Comparison of ENCODE assay signal across 1 cellular context in the genomic region with DNA sequence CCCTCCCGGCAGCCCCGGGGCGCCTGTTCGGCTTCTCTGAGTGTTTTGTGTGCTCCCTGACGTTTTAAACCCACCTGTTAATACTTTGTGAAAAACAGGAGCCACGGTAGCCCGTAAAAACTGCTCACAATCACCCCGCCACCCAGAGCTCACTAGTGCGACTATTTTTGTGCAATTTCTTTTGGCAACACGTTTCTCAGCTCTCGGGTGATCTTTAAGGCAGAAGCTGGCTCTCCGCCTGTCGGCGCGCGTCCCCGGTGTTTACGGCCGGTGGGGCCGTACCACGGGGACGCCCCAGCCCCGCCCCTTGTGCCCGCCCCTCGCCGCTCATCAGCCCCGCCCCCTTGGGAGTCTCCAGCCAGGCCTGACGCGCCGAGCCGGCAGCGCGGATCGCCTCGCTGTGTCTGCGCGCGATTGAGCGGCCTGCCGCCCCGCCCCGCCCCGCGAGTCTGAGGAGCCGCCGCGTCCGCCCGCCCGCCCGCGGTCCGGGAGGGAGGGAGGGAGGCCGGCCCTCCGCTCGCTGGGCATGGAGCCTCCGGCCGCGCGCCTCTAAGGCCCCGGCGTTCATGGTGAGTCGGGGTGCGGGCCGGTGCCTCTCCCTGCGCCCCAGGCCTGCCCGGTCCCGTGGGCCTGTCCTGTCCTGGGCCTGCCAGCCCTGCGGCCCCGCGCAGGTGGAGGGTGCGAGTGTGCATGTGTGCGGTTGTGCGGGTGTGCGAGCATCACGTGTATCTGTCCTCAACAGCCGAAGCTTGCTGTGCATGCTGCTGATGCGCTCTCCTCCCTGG.
TF ChIP-seq lines count a peak whose summit lies in the region.

No MANE protein-coding gene starts in this region.

TF ChIP-seq in HepG2, 621 proteins besides CTCF, POLR2A, EP300 and RAD21 (continued from another document and continues in another):
- peak; percentile 38; the same call in 1 of the 2 replicates for TF ChIP-seq ZMAT3 (CRISPR knock-in tag; conservative IDR thresholded peaks at IDR 0.05)
- TF ChIP-seq ADNP (CRISPR knock-in tag; IDR thresholded peaks at IDR 0.05) = no peak
- TF ChIP-seq, protein P1, sequence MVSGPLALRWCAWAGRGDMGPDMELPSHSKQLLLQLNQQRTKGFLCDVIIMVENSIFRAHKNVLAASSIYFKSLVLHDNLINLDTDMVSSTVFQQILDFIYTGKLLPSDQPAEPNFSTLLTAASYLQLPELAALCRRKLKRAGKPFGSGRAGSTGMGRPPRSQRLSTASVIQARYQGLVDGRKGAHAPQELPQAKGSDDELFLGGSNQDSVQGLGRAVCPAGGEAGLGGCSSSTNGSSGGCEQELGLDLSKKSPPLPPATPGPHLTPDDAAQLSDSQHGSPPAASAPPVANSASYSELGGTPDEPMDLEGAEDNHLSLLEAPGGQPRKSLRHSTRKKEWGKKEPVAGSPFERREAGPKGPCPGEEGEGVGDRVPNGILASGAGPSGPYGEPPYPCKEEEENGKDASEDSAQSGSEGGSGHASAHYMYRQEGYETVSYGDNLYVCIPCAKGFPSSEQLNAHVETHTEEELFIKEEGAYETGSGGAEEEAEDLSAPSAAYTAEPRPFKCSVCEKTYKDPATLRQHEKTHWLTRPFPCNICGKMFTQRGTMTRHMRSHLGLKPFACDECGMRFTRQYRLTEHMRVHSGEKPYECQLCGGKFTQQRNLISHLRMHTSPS (CRISPR knock-in tag; IDR thresholded peaks at IDR 0.05; ENCODE audit: low read depth) = no peak
- TF ChIP-seq, protein P2, sequence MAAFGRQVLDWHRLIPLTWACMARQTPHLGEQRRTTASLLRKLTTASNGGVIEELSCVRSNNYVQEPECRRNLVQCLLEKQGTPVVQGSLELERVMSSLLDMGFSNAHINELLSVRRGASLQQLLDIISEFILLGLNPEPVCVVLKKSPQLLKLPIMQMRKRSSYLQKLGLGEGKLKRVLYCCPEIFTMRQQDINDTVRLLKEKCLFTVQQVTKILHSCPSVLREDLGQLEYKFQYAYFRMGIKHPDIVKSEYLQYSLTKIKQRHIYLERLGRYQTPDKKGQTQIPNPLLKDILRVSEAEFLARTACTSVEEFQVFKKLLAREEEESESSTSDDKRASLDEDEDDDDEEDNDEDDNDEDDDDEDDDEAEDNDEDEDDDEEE (CRISPR knock-in tag; IDR thresholded peaks at IDR 0.05) = 0 out of 2 replicates have a peak, but pooled peaks have one; percentile 20
- TF ChIP-seq ZSCAN29 (CRISPR knock-in tag; conservative IDR thresholded peaks at IDR 0.05) = no peak
- TF ChIP-seq ZNF780A (CRISPR knock-in tag; IDR thresholded peaks at IDR 0.05) = no peak
- TF ChIP-seq KAT2B (IDR thresholded peaks at IDR 0.05; ENCODE audit: borderline replicate concordance, low read depth, low read length) = no peak
- no peak for TF ChIP-seq CENPT (CRISPR knock-in tag; IDR thresholded peaks at IDR 0.05; ENCODE audit: low read depth)
- no peak for TF ChIP-seq ZZZ3 (CRISPR knock-in tag; IDR thresholded peaks at IDR 0.05; ENCODE audit: borderline replicate concordance)
- TF ChIP-seq, protein P3, sequence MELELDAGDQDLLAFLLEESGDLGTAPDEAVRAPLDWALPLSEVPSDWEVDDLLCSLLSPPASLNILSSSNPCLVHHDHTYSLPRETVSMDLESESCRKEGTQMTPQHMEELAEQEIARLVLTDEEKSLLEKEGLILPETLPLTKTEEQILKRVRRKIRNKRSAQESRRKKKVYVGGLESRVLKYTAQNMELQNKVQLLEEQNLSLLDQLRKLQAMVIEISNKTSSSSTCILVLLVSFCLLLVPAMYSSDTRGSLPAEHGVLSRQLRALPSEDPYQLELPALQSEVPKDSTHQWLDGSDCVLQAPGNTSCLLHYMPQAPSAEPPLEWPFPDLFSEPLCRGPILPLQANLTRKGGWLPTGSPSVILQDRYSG (CRISPR knock-in tag; IDR thresholded peaks at IDR 0.05) = no peak
- TF ChIP-seq ZNF792 (CRISPR knock-in tag; IDR thresholded peaks at IDR 0.05) = no peak
- no peak for TF ChIP-seq ZNF180 (CRISPR knock-in tag; IDR thresholded peaks at IDR 0.05; ENCODE audit: borderline replicate concordance, low read depth)
- TF ChIP-seq, protein P4, sequence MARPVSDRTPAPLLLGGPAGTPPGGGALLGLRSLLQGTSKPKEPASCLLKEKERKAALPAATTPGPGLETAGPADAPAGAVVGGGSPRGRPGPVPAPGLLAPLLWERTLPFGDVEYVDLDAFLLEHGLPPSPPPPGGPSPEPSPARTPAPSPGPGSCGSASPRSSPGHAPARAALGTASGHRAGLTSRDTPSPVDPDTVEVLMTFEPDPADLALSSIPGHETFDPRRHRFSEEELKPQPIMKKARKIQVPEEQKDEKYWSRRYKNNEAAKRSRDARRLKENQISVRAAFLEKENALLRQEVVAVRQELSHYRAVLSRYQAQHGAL (CRISPR knock-in tag; IDR thresholded peaks at IDR 0.05; ENCODE audit: not compliant biosample characterization) = no peak
- TF ChIP-seq KDM5A (IDR thresholded peaks at IDR 0.05; ENCODE audit: borderline replicate concordance, low read length) = no peak
- no peak for TF ChIP-seq RAD51 (IDR thresholded peaks at IDR 0.05; ENCODE audit: borderline replicate concordance)
- peak; percentile 79 for TF ChIP-seq KMT2B (CRISPR knock-in tag; IDR thresholded peaks at IDR 0.05)
- TF ChIP-seq SP2 (CRISPR knock-in tag; IDR thresholded peaks at IDR 0.05) = no peak; the same call in 1 of the 2 replicates
- TF ChIP-seq ZNF605 (CRISPR knock-in tag; IDR thresholded peaks at IDR 0.05) = 0 out of 2 replicates have a peak, but pooled peaks have one; percentile 42
- TF ChIP-seq ARNT2 (CRISPR knock-in tag; IDR thresholded peaks at IDR 0.05; ENCODE audit: low read depth) = no peak; the same call in 1 of the 2 replicates
- TF ChIP-seq MXD4 (CRISPR knock-in tag; IDR thresholded peaks at IDR 0.05) = no peak; the same call in 1 of the 2 replicates
- TF ChIP-seq, protein P5, sequence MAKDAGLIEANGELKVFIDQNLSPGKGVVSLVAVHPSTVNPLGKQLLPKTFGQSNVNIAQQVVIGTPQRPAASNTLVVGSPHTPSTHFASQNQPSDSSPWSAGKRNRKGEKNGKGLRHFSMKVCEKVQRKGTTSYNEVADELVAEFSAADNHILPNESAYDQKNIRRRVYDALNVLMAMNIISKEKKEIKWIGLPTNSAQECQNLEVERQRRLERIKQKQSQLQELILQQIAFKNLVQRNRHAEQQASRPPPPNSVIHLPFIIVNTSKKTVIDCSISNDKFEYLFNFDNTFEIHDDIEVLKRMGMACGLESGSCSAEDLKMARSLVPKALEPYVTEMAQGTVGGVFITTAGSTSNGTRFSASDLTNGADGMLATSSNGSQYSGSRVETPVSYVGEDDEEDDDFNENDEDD (CRISPR knock-in tag; IDR thresholded peaks at IDR 0.05; ENCODE audit: borderline replicate concordance) = no peak; the same call in 1 of the 2 replicates
- TF ChIP-seq ZNF383 (CRISPR knock-in tag; IDR thresholded peaks at IDR 0.05; ENCODE audit: borderline replicate concordance) = no peak
- TF ChIP-seq, protein P6, sequence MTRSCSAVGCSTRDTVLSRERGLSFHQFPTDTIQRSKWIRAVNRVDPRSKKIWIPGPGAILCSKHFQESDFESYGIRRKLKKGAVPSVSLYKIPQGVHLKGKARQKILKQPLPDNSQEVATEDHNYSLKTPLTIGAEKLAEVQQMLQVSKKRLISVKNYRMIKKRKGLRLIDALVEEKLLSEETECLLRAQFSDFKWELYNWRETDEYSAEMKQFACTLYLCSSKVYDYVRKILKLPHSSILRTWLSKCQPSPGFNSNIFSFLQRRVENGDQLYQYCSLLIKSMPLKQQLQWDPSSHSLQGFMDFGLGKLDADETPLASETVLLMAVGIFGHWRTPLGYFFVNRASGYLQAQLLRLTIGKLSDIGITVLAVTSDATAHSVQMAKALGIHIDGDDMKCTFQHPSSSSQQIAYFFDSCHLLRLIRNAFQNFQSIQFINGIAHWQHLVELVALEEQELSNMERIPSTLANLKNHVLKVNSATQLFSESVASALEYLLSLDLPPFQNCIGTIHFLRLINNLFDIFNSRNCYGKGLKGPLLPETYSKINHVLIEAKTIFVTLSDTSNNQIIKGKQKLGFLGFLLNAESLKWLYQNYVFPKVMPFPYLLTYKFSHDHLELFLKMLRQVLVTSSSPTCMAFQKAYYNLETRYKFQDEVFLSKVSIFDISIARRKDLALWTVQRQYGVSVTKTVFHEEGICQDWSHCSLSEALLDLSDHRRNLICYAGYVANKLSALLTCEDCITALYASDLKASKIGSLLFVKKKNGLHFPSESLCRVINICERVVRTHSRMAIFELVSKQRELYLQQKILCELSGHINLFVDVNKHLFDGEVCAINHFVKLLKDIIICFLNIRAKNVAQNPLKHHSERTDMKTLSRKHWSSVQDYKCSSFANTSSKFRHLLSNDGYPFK (CRISPR knock-in tag; IDR thresholded peaks at IDR 0.05; ENCODE audit: borderline replicate concordance) = no peak
- no peak for TF ChIP-seq CREB1 (IDR thresholded peaks at IDR 0.05)
- no peak for TF ChIP-seq CREB1 (CRISPR knock-in tag; IDR thresholded peaks at IDR 0.05)
- no peak for TF ChIP-seq MAFG (CRISPR knock-in tag; IDR thresholded peaks at IDR 0.05)
- TF ChIP-seq DNMT1 (CRISPR knock-in tag; IDR thresholded peaks at IDR 0.05) = no peak
- TF ChIP-seq TBP (CRISPR knock-in tag; IDR thresholded peaks at IDR 0.05) = no peak
- no peak for TF ChIP-seq ZNF230 (CRISPR knock-in tag; IDR thresholded peaks at IDR 0.05)
- TF ChIP-seq ZSCAN12 (CRISPR knock-in tag; IDR thresholded peaks at IDR 0.05) = peak; percentile 10; the same call in 1 of the 2 replicates
- no peak for TF ChIP-seq TCF7 (IDR thresholded peaks at IDR 0.05; ENCODE audit: low read depth)
- TF ChIP-seq YY1 (IDR thresholded peaks at IDR 0.05; ENCODE audit: insufficient read depth, insufficient replicate concordance, low read depth, low read length) = peak; percentile 88
- no peak for TF ChIP-seq ZBTB42 (CRISPR knock-in tag; IDR thresholded peaks at IDR 0.05)
- peak; percentile 71; the same call in 1 of the 2 replicates for TF ChIP-seq SIN3A (IDR thresholded peaks at IDR 0.05; ENCODE audit: borderline replicate concordance, low read depth, low read length)
- peak; percentile 1; the same call in 1 of the 2 replicates for TF ChIP-seq ZNF441 (CRISPR knock-in tag; IDR thresholded peaks at IDR 0.05; ENCODE audit: borderline replicate concordance)
- TF ChIP-seq, protein P7, sequence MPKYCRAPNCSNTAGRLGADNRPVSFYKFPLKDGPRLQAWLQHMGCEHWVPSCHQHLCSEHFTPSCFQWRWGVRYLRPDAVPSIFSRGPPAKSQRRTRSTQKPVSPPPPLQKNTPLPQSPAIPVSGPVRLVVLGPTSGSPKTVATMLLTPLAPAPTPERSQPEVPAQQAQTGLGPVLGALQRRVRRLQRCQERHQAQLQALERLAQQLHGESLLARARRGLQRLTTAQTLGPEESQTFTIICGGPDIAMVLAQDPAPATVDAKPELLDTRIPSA (CRISPR knock-in tag; IDR thresholded peaks at IDR 0.05; ENCODE audit: borderline replicate concordance) = no peak
- peak; percentile 71; the same call in 1 of the 2 replicates for TF ChIP-seq ZNF790 (CRISPR knock-in tag; IDR thresholded peaks at IDR 0.05; ENCODE audit: borderline replicate concordance)
- TF ChIP-seq, protein P8, sequence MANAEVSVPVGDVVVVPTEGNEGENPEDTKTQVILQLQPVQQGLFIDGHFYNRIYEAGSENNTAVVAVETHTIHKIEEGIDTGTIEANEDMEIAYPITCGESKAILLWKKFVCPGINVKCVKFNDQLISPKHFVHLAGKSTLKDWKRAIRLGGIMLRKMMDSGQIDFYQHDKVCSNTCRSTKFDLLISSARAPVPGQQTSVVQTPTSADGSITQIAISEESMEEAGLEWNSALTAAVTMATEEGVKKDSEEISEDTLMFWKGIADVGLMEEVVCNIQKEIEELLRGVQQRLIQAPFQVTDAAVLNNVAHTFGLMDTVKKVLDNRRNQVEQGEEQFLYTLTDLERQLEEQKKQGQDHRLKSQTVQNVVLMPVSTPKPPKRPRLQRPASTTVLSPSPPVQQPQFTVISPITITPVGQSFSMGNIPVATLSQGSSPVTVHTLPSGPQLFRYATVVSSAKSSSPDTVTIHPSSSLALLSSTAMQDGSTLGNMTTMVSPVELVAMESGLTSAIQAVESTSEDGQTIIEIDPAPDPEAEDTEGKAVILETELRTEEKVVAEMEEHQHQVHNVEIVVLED (CRISPR knock-in tag; IDR thresholded peaks at IDR 0.05; ENCODE audit: borderline replicate concordance) = peak; percentile 73
- no peak for TF ChIP-seq SRSF1 (optimal IDR thresholded peaks at IDR 0.05; ENCODE audit: low read depth, low read length)
- TF ChIP-seq, protein P9, sequence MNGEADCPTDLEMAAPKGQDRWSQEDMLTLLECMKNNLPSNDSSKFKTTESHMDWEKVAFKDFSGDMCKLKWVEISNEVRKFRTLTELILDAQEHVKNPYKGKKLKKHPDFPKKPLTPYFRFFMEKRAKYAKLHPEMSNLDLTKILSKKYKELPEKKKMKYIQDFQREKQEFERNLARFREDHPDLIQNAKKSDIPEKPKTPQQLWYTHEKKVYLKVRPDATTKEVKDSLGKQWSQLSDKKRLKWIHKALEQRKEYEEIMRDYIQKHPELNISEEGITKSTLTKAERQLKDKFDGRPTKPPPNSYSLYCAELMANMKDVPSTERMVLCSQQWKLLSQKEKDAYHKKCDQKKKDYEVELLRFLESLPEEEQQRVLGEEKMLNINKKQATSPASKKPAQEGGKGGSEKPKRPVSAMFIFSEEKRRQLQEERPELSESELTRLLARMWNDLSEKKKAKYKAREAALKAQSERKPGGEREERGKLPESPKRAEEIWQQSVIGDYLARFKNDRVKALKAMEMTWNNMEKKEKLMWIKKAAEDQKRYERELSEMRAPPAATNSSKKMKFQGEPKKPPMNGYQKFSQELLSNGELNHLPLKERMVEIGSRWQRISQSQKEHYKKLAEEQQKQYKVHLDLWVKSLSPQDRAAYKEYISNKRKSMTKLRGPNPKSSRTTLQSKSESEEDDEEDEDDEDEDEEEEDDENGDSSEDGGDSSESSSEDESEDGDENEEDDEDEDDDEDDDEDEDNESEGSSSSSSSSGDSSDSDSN (CRISPR knock-in tag; IDR thresholded peaks at IDR 0.05) = peak; percentile 56; the same call in 1 of the 2 replicates
- TF ChIP-seq ZNF333 (CRISPR knock-in tag; IDR thresholded peaks at IDR 0.05; ENCODE audit: borderline replicate concordance) = no peak
- TF ChIP-seq ZSCAN9 (CRISPR knock-in tag; IDR thresholded peaks at IDR 0.05; ENCODE audit: borderline replicate concordance) = no peak
- TF ChIP-seq THYN1 (CRISPR knock-in tag; IDR thresholded peaks at IDR 0.05; ENCODE audit: borderline replicate concordance, low read depth) = no peak
- no peak for TF ChIP-seq ZNF777 (CRISPR knock-in tag; IDR thresholded peaks at IDR 0.05)
- TF ChIP-seq ETV6 (CRISPR knock-in tag; conservative IDR thresholded peaks at IDR 0.05) = no peak
- TF ChIP-seq NKX3-1 (CRISPR knock-in tag; IDR thresholded peaks at IDR 0.05) = no peak
- no peak for TF ChIP-seq CENPX (CRISPR knock-in tag; IDR thresholded peaks at IDR 0.05)
- TF ChIP-seq NFRKB (IDR thresholded peaks at IDR 0.05) = no peak
- TF ChIP-seq ZIK1 (CRISPR knock-in tag; IDR thresholded peaks at IDR 0.05; ENCODE audit: borderline replicate concordance, low read depth) = peak; percentile 60; the same call in 1 of the 2 replicates
- TF ChIP-seq ZNF24 (IDR thresholded peaks at IDR 0.05) = no peak
- TF ChIP-seq, protein P10, sequence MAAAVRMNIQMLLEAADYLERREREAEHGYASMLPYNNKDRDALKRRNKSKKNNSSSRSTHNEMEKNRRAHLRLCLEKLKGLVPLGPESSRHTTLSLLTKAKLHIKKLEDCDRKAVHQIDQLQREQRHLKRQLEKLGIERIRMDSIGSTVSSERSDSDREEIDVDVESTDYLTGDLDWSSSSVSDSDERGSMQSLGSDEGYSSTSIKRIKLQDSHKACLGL (CRISPR knock-in tag; IDR thresholded peaks at IDR 0.05) = no peak; the same call in 1 of the 2 replicates
